In genomic region chr6:130965657-130966056, GRCh38 we compare ENCODE assay signal across 27 cellular contexts.
DNase-seq lines count a peak whose midpoint lies in the region; ATAC-seq, FAIRE-seq and TF ChIP-seq lines count a peak whose summit lies in the region.
"Had no signal": no experiment of that assay in that cellular context is flagged by ENCODE, and none has a peak within 500 bp of the region (broad histone marks: within the 10 kb centered on the region; RNA-seq: fewer than 3 reads in every experiment).

No MANE protein-coding gene starts in this region.

- H3K4me1 ChIP-seq in DOHH2 (ENCODE audit: control insufficient read depth, low read length) (peaks cover 88% of the 10 kb centered on the region), osteoblast (ENCODE audit: insufficient read depth, low read length) (peaks cover 54% of the 10 kb centered on the region)
- H3K4me1 ChIP-seq: parathyroid adenoma had no signal

- no peaks in the 10 kb centered on the region for H3K9me3 ChIP-seq in DOHH2 (ENCODE audit: control insufficient read depth, insufficient read depth, low read length)
- H3K9me3 ChIP-seq in osteoblast (ENCODE audit: low read depth, low read length) = no peaks in the 10 kb centered on the region
- H3K9me3 ChIP-seq: lower lobe of right lung, tibial artery had no signal

- DNase-seq in LHCN-M2 (ENCODE audit: low read depth) (peak; percentile 63), epithelial cell of esophagus (ENCODE audit: low read depth) (peak; percentile 11), osteoblast (ENCODE audit: insufficient read length, low spot score, missing footprints) (no peak), HTR-8/SVneo (ENCODE audit: insufficient read length, low spot score) (no peak), COLO668 (lab: John Stamatoyannopoulos, UW; ENCODE audit: unreplicated experiment) (no peak)
- no peak for DNase-seq in stimulated activated naive CD4-positive, alpha-beta T cell (lab: John Stamatoyannopoulos, UW)
- DNase-seq: activated CD4-positive, alpha-beta T cell treated with anti-CD3 and anti-CD28 coated beads, Interleukin-2, amount 50 U/mL, for 4 hours; activated T-cell treated with anti-CD3 and anti-CD28 coated beads, Interleukin-2, amount 50 U/mL, for 1 hour; caudate nucleus; DMS 273 treated with DMSO at 0.1 percent for 48 hours; effector memory CD4-positive, alpha-beta T cell; glutamatergic neuron; KG1; lower lobe of right lung; NCI-H1417 treated with DMSO at 0.1 percent for 48 hours; NCI-H2171; SW 1271; tibial artery had no signal

- H3K4me3 ChIP-seq in DOHH2 (ENCODE audit: low read length) = peak overlapping the region; percentile 59
- no peak overlapping the region for H3K4me3 ChIP-seq in epithelial cell of esophagus (ENCODE audit: low read length)
- H3K4me3 ChIP-seq in osteoblast (ENCODE audit: insufficient read depth, low read length) = no peak overlapping the region
- H3K4me3 ChIP-seq: BLaER1 treated with 17β-estradiol and CSF1 and Interleukin-3, amounts not matched to agents 10 nM and 100 nM; lower lobe of right lung; smooth muscle cell; tibial artery had no signal

- ATAC-seq in HG03159 (IDR thresholded peaks at IDR 0.05; ENCODE audit: unreplicated experiment) = no peak

- H3F3A ChIP-seq in DOHH2 (ENCODE audit: control insufficient read depth, insufficient read depth) = peaks cover 7% of the 10 kb centered on the region

- H3K4me2 ChIP-seq in DOHH2 (ENCODE audit: low read length) (peak overlapping the region; percentile 51), osteoblast (ENCODE audit: insufficient read depth, low read length) (peak overlapping the region; percentile 58)
- H3K4me2 ChIP-seq: BLaER1 treated with 17β-estradiol and CSF1 and Interleukin-3, amounts not matched to agents 10 nM and 100 nM; smooth muscle cell had no signal

- TF ChIP-seq CTCF in DOHH2 (IDR thresholded peaks at IDR 0.05; ENCODE audit: low read depth, low read length, poor library complexity, severe bottlenecking) (no peak), epithelial cell of esophagus (IDR thresholded peaks at IDR 0.05; ENCODE audit: insufficient read depth, low read depth, low read length, missing control alignments) (no peak), osteoblast (IDR thresholded peaks at IDR 0.05; ENCODE audit: extremely low read depth, low read depth, low read length) (no peak)

- FAIRE-seq in HTR-8/SVneo (lab: Jason Lieb, UNC) = no peak
- FAIRE-seq: H1 had no signal

- H3K27me3 ChIP-seq in DOHH2 (ENCODE audit: control insufficient read depth, low read length) (no peaks in the 10 kb centered on the region), osteoblast (ENCODE audit: insufficient read depth, low read length) (no peaks in the 10 kb centered on the region)
- H3K27me3 ChIP-seq: BLaER1 treated with 17β-estradiol and CSF1 and Interleukin-3, amounts not matched to agents 10 nM and 100 nM; tibial artery had no signal

- H3K27ac ChIP-seq in DOHH2 (ENCODE audit: low read depth, low read length) = peak overlapping the region; percentile 85
- H3K27ac ChIP-seq in osteoblast (ENCODE audit: low read depth, low read length) = peak overlapping the region; percentile 41
- H3K27ac ChIP-seq: BLaER1 treated with 17β-estradiol and CSF1 and Interleukin-3, amounts not matched to agents 10 nM and 100 nM; HL-60; lower lobe of right lung; parathyroid adenoma; RWPE1; VCaP had no signal

- H3K79me2 ChIP-seq in DOHH2 (ENCODE audit: control insufficient read depth, low read length) (peaks cover 94% of the 10 kb centered on the region), osteoblast (ENCODE audit: insufficient read depth, low read length) (peaks cover 73% of the 10 kb centered on the region)
- H3K79me2 ChIP-seq: parathyroid adenoma had no signal

- no peak overlapping the region for H2AFZ ChIP-seq in osteoblast (ENCODE audit: low read length)
- H2AFZ ChIP-seq: parathyroid adenoma had no signal

- H3K36me3 ChIP-seq in DOHH2 (ENCODE audit: control insufficient read depth, low read length) (no peaks in the 10 kb centered on the region), osteoblast (ENCODE audit: insufficient read depth, low read length) (no peaks in the 10 kb centered on the region)
- H3K36me3 ChIP-seq: lower lobe of right lung, tibial artery had no signal

- no peaks in the 10 kb centered on the region; the same call in 1 of the 2 replicates for H4K20me1 ChIP-seq in DOHH2 (ENCODE audit: control insufficient read depth, insufficient read depth, low read depth, low read length)
- H4K20me1 ChIP-seq in osteoblast (ENCODE audit: insufficient read depth, low read length) = no peaks in the 10 kb centered on the region

- no peaks in the 10 kb centered on the region for H3K9me2 ChIP-seq in DOHH2 (replicated peaks; ENCODE audit: control insufficient read depth, low read length)

Comparison
In these comparisons a context has a peak if more than half of its experiments do, and no peak if none do; other contexts are left out.
1. DNase-seq: peak in LHCN-M2 (single experiment) and epithelial cell of esophagus (single experiment); none in osteoblast (single experiment), HTR-8/SVneo (single experiment), stimulated activated naive CD4-positive, alpha-beta T cell (0 of 6) and COLO668 (single experiment).